In genomic region chr7:26664735-26665420, GRCh38 we compare ENCODE assay signal across 8 cellular contexts.
DNase-seq lines count a peak whose midpoint lies in the region; TF ChIP-seq lines count a peak whose summit lies in the region.

No MANE protein-coding gene starts in this region.

- no peak overlapping the region for H3K9ac ChIP-seq in endodermal cell (ENCODE audit: extremely low read depth, low read length, poor library complexity, severe bottlenecking)

- peaks cover 2% of the 10 kb centered on the region for H3K4me1 Mint-ChIP-seq in endodermal cell

- H3K27me3 ChIP-seq in thyroid gland (no peaks in the 10 kb centered on the region), tibial artery (no peaks in the 10 kb centered on the region), endodermal cell (ENCODE audit: control insufficient read depth, insufficient read depth, low read length, poor library complexity, severe bottlenecking) (peaks cover 7% of the 10 kb centered on the region)

- no peak overlapping the region for H3K27ac Mint-ChIP-seq in endodermal cell

- H3K9me3 Mint-ChIP-seq in endodermal cell, result no peaks in the 10 kb centered on the region

- H3K36me3 ChIP-seq in thyroid gland, result no peaks in the 10 kb centered on the region
- H3K36me3 ChIP-seq in tibial artery, result no peaks in the 10 kb centered on the region
- no peaks in the 10 kb centered on the region for H3K36me3 ChIP-seq in endodermal cell (ENCODE audit: control insufficient read depth, insufficient read depth, low read length)

- H3K4me1 ChIP-seq in thyroid gland, result no peaks in the 10 kb centered on the region
- no peaks in the 10 kb centered on the region for H3K4me1 ChIP-seq in tibial artery
- no peaks in the 10 kb centered on the region for H3K4me1 ChIP-seq in endodermal cell (ENCODE audit: control insufficient read depth, insufficient read depth, low read length)

- TF ChIP-seq CTCF in thyroid gland (IDR thresholded peaks at IDR 0.05) (no peak), tibial artery (IDR thresholded peaks at IDR 0.05) (no peak), endodermal cell (conservative IDR thresholded peaks at IDR 0.05) (no peak)

- H3K9me3 ChIP-seq in thyroid gland (no peaks in the 10 kb centered on the region), tibial artery (no peaks in the 10 kb centered on the region), endodermal cell (ENCODE audit: control insufficient read depth, low read length) (no peaks in the 10 kb centered on the region)

- no peak overlapping the region for H3K4me3 Mint-ChIP-seq in endodermal cell

- peak; percentile 1 for DNase-seq in activated CD8-positive, alpha-beta memory T cell treated with anti-CD3 and anti-CD28 coated beads, Interleukin-2, amount 50 U/mL, for 1 hour (ENCODE audit: extremely low read depth)
- no peak for DNase-seq in activated CD8-positive, alpha-beta memory T cell treated with anti-CD3 and anti-CD28 coated beads, Interleukin-2, amount 50 U/mL, for 48 hours
- DNase-seq in RPMI8226 (peak; percentile 51), fibroblast of gingiva (ENCODE audit: low read depth) (peak; percentile 8), thyroid gland (peak; percentile 46 to 61), dedifferentiated amniotic fluid mesenchymal stem cell (ENCODE audit: extremely low spot score) (no peak), tibial artery (no peak), endodermal cell (no peak)

- no peak overlapping the region for H3K4me3 ChIP-seq in thyroid gland (replicated peaks in 1 of 3)
- H3K4me3 ChIP-seq in tibial artery, result no peak overlapping the region
- no peak overlapping the region for H3K4me3 ChIP-seq in endodermal cell (ENCODE audit: low read length)

- no peak for TF ChIP-seq POLR2A in thyroid gland (IDR thresholded peaks at IDR 0.05)

- H3K27ac ChIP-seq in thyroid gland, result no peak overlapping the region
- H3K27ac ChIP-seq in tibial artery, result no peak overlapping the region
- no peak overlapping the region for H3K27ac ChIP-seq in endodermal cell (ENCODE audit: low read depth, low read length)

- WGBS in thyroid gland, 2 donors, result 33 to 34% methylated on average over 5 of the region's 5 CpGs
- 81 to 83% methylated on average over 2 to 5 of the region's 5 CpGs for WGBS in endodermal cell (ENCODE audit: insufficient coverage in 1 of 2, insufficient read length in 1 of 2), 2 experiments

- intact Hi-C loops in thyroid gland (cut with DNase I), result loop anchor here (5.0 kb wide), 2 partner anchors 288 to 298 kb away; no protein-coding TSS in a partner anchor
- intact Hi-C loops in tibial artery (cut with DNase I; ENCODE audit: low total_unique reads), result loop anchor here (5.0 kb wide), 2 partner anchors 288 to 298 kb away; no protein-coding TSS in a partner anchor

- no peaks in the 10 kb centered on the region for H3K36me3 Mint-ChIP-seq in endodermal cell (ENCODE audit: low read depth)

- no peaks in the 10 kb centered on the region for H3K27me3 Mint-ChIP-seq in endodermal cell (ENCODE audit: insufficient read depth)

Comparison
In these comparisons a context has a peak if more than half of its experiments do, and no peak if none do; other contexts are left out.
1. DNase-seq: peak in activated CD8-positive, alpha-beta memory T cell treated with anti-CD3 and anti-CD28 coated beads, Interleukin-2, amount 50 U/mL, for 1 hour (single experiment), RPMI8226 (single experiment), fibroblast of gingiva (single experiment) and thyroid gland (2 of 2); none in activated CD8-positive, alpha-beta memory T cell treated with anti-CD3 and anti-CD28 coated beads, Interleukin-2, amount 50 U/mL, for 48 hours (single experiment), dedifferentiated amniotic fluid mesenchymal stem cell (single experiment), tibial artery (0 of 2) and endodermal cell (single experiment).